ENCODE assay signal across 13 cellular contexts in the genomic region with DNA sequence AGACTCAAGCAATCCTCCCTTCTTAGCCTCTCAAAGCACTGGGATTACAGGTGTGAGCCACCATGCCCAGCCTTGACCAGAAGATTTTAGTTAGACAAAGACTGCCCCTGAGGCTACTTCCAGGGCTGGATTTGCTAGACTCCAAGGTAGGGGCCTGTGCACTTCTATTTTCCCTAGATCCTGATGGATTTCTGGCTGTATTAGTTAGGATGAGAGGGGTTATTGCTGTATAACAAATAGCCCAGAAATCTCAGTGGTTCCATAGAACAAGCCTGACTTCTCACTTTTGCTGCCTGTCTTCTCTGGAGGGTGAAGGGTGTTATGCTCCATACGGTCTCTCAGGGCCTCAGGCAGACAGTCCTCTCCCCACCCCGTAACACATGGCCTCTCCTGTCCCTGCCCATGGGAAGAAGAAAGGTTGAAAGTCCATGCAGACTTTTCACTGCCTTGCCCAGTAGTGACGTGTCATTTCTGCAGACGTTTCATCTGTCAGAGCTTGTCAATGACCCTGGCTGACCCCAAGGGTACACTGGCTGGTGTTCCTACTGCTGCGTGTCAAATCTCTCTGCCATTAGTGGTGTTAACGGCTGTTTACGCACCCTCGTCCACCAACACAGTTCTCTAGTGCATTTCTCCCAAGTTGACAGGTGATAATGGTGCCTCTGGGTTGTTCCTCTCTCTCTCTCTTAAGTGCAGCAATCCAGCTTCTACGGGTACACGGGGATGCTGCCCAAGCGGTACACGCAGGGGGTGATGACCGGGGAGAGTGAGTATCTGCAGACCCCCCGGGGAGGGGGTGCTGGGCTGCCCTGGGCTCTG. TPM values are rescaled to one million over a fixed set of nuclear protein-coding genes. Genes with fewer than 3 reads are reported as not detected.
DNase-seq lines count a peak whose midpoint lies in the region; ATAC-seq lines count a peak whose summit lies in the region.
"Had no signal": no experiment of that assay in that cellular context is flagged by ENCODE, and none has a peak within 500 bp of the region (broad histone marks: within the 10 kb centered on the region; RNA-seq: fewer than 3 reads in every experiment).

No MANE protein-coding gene starts in this region.

- intact Hi-C loops in left colon (cut with DNase I, micrococcal nuclease), result no loop called here

- DNase-seq in RPMI8226 (peak; percentile 20), left colon (no peak), retina (peak; percentile 40), NCI-H2029 (lab: John Stamatoyannopoulos, UW) (no peak), HK-2 (ENCODE audit: unreplicated experiment) (no peak)
- DNase-seq: BE2C; CD8-positive, alpha-beta T cell; COR-L47; DMS153; DMS79 treated with DMSO at 0.1 percent for 48 hours; EL had no signal

- peak; percentile 75 for ATAC-seq in left colon
- no peak for ATAC-seq in HG02623 (IDR thresholded peaks at IDR 0.05; ENCODE audit: unreplicated experiment)
- ATAC-seq: A549; CD8-positive, alpha-beta T cell had no signal

RNA-seq across cellular contexts. Expression of a gene that starts 11.6 kb away (rescaled TPM):
- 10 to 100 TPM in 1 of 2 donors, 1 to 10 TPM in 1; 3.2 to 23.4 TPM for total RNA-seq in left colon

Comparison
In these comparisons a context has a peak if more than half of its experiments do, and no peak if none do; other contexts are left out.
1. DNase-seq: peak in RPMI8226 (single experiment) and retina (single experiment); none in left colon (0 of 2), NCI-H2029 (single experiment) and HK-2 (single experiment).